Comparison of ENCODE assay signal across 18 cellular contexts in genomic region chr6:147141690-147142308, GRCh38.
DNase-seq lines count a peak whose midpoint lies in the region; FAIRE-seq and TF ChIP-seq lines count a peak whose summit lies in the region.
"Had no signal": no experiment of that assay in that cellular context is flagged by ENCODE, and none has a peak within 500 bp of the region (broad histone marks: within the 10 kb centered on the region; RNA-seq: fewer than 3 reads in every experiment).

No MANE protein-coding gene starts in this region.

- H3K79me2 ChIP-seq in smooth muscle cell (ENCODE audit: low read depth): no peaks in the 10 kb centered on the region

- H3K27me3 ChIP-seq in breast epithelium (no peaks in the 10 kb centered on the region), HAP-1 (ENCODE audit: low read depth) (peaks cover 3% of the 10 kb centered on the region; the same call in 1 of the 2 replicates), smooth muscle cell (ENCODE audit: low read depth) (no peaks in the 10 kb centered on the region)
- H3K27me3 ChIP-seq: stomach, vagina had no signal

- H3K9me3 Mint-ChIP-seq in MCF 10A (ENCODE audit: unreplicated experiment): peaks cover 7% of the 10 kb centered on the region
- H3K9me3 Mint-ChIP-seq in activated naive CD4-positive, alpha-beta T cell treated with anti-CD3 and anti-CD28 coated beads for 36 hours: no peaks in the 10 kb centered on the region
- H3K9me3 Mint-ChIP-seq: dendritic cell treated with granulocyte-macrophage colony-stimulating factor and Interleukin-4, amounts not matched to agents 40 ng/mL and 50 ng/mL, for 4 days had no signal

- in situ Hi-C loops in HAP-1 (cut with MboI; ENCODE audit: low sequenced_read_pairs): no loop called here

- H3K27ac Mint-ChIP-seq in MCF 10A (ENCODE audit: low read depth, unreplicated experiment): peak overlapping the region; percentile 19
- no peak overlapping the region for H3K27ac Mint-ChIP-seq in activated naive CD4-positive, alpha-beta T cell treated with anti-CD3 and anti-CD28 coated beads for 36 hours
- H3K27ac Mint-ChIP-seq: dendritic cell treated with granulocyte-macrophage colony-stimulating factor and Interleukin-4, amounts not matched to agents 40 ng/mL and 50 ng/mL, for 4 days had no signal

- H3K4me3 ChIP-seq in breast epithelium: no peak overlapping the region
- H3K4me3 ChIP-seq in fibroblast of the aortic adventitia (ENCODE audit: low read depth, low read length): no peak overlapping the region
- H3K4me3 ChIP-seq in HAP-1: no peak overlapping the region
- H3K4me3 ChIP-seq in smooth muscle cell: no peak overlapping the region
- H3K4me3 ChIP-seq: skin epidermis, stomach, vagina had no signal

- BruUV-seq in MCF 10A (replicated peaks; lab: Mats Ljungman, UMichigan): no TSS peak

- H2AFZ ChIP-seq in smooth muscle cell (ENCODE audit: low read depth): no peak overlapping the region

- H3K4me1 Mint-ChIP-seq in MCF 10A (ENCODE audit: insufficient read depth, unreplicated experiment): peaks cover 14% of the 10 kb centered on the region
- no peaks in the 10 kb centered on the region for H3K4me1 Mint-ChIP-seq in activated naive CD4-positive, alpha-beta T cell treated with anti-CD3 and anti-CD28 coated beads for 36 hours (ENCODE audit: low read depth)

- no peaks in the 10 kb centered on the region for H3K27me3 Mint-ChIP-seq in MCF 10A (ENCODE audit: insufficient read depth, unreplicated experiment)
- no peaks in the 10 kb centered on the region for H3K27me3 Mint-ChIP-seq in activated naive CD4-positive, alpha-beta T cell treated with anti-CD3 and anti-CD28 coated beads for 36 hours (ENCODE audit: low read depth)
- H3K27me3 Mint-ChIP-seq: dendritic cell treated with granulocyte-macrophage colony-stimulating factor and Interleukin-4, amounts not matched to agents 40 ng/mL and 50 ng/mL, for 4 days had no signal

- CTCF ChIA-PET in MCF 10A (lab: Yijun Ruan, JAX): no interaction called here
- CTCF ChIA-PET in activated naive CD4-positive, alpha-beta T cell treated with anti-CD3 and anti-CD28 coated beads for 36 hours (lab: Charles Lee): no interaction called here

- no peak overlapping the region for H3K4me3 Mint-ChIP-seq in MCF 10A (ENCODE audit: unreplicated experiment)
- no peak overlapping the region for H3K4me3 Mint-ChIP-seq in activated naive CD4-positive, alpha-beta T cell treated with anti-CD3 and anti-CD28 coated beads for 36 hours
- H3K4me3 Mint-ChIP-seq: dendritic cell treated with granulocyte-macrophage colony-stimulating factor and Interleukin-4, amounts not matched to agents 40 ng/mL and 50 ng/mL, for 4 days had no signal

- TF ChIP-seq POLR2A in breast epithelium (IDR thresholded peaks at IDR 0.05) (no peak), GM12892 (IDR thresholded peaks at IDR 0.05; ENCODE audit: low read depth, low read length) (no peak)

- no peak for FAIRE-seq in GM12892 (lab: Jason Lieb, UNC)
- FAIRE-seq: TTC549 had no signal

- no peak overlapping the region for H3K9ac ChIP-seq in smooth muscle cell (ENCODE audit: low read depth)

- TF ChIP-seq CTCF in MCF 10A (IDR thresholded peaks at IDR 0.05; ENCODE audit: unreplicated experiment) (no peak), breast epithelium (IDR thresholded peaks at IDR 0.05) (no peak), fibroblast of the aortic adventitia (IDR thresholded peaks at IDR 0.05; ENCODE audit: insufficient read depth, low read length) (no peak), smooth muscle cell (IDR thresholded peaks at IDR 0.05; ENCODE audit: borderline replicate concordance, insufficient read depth, poor library complexity, severe bottlenecking) (no peak)

- WGBS in smooth muscle cell (ENCODE audit: low lambda C conversion rate): 32% methylated on average over 1 of the region's 1 CpG

- H4K20me1 ChIP-seq in smooth muscle cell (ENCODE audit: low read depth): no peaks in the 10 kb centered on the region

- no peaks in the 10 kb centered on the region for H3F3A ChIP-seq in smooth muscle cell (ENCODE audit: low read depth)

- H3K9me3 ChIP-seq in breast epithelium: no peaks in the 10 kb centered on the region
- no peaks in the 10 kb centered on the region for H3K9me3 ChIP-seq in HAP-1
- no peaks in the 10 kb centered on the region for H3K9me3 ChIP-seq in smooth muscle cell (replicated peaks; ENCODE audit: low read depth)
- H3K9me3 ChIP-seq: stomach, vagina had no signal

- H3K36me3 ChIP-seq in breast epithelium: no peaks in the 10 kb centered on the region
- no peaks in the 10 kb centered on the region for H3K36me3 ChIP-seq in HAP-1 (replicated peaks)
- no peaks in the 10 kb centered on the region for H3K36me3 ChIP-seq in smooth muscle cell (ENCODE audit: low read depth)
- H3K36me3 ChIP-seq: stomach, vagina had no signal

- POLR2A ChIA-PET in MCF 10A (lab: Yijun Ruan, JAX): interaction anchor here (0.7 to 1.5 kb wide), 4 partner anchors 10 to 227 kb away, joined by 3 to 4 read pairs (median 4); no protein-coding TSS in a partner anchor

- H3K4me2 ChIP-seq in smooth muscle cell: no peak overlapping the region

- DNase-seq in MCF 10A (ENCODE audit: unreplicated experiment) (peak; percentile 44), breast epithelium (ENCODE audit: low spot score in 2 of 2) (no peak), SHP77 (lab: John Stamatoyannopoulos, UW) (peak; percentile 44 to 53), fibroblast of the aortic adventitia (ENCODE audit: low read depth) (peak; percentile 68), GM12892 (ENCODE audit: insufficient read length) (no peak), HAP-1 (ENCODE audit: low spot score in 2 of 2) (no peak), smooth muscle cell (lab: John Stamatoyannopoulos, UW; ENCODE audit: unreplicated experiment) (no peak)
- no peak for DNase-seq in activated naive CD4-positive, alpha-beta T cell treated with anti-CD3 and anti-CD28 coated beads for 36 hours
- DNase-seq: activated CD4-positive, alpha-beta T cell treated with anti-CD3 and anti-CD28 coated beads, Interleukin-2, amount 50 U/mL, for 48 hours; anterior cingulate cortex; NCI-H2081; NK-92 treated with Interleukin-12 subunit alpha and Interleukin-12 subunit beta, amount 100 ng/mL, for 24 hours; nucleus accumbens; stomach had no signal

- H3K27ac ChIP-seq in breast epithelium (no peak overlapping the region), smooth muscle cell (ENCODE audit: low read depth) (no peak overlapping the region)
- H3K27ac ChIP-seq: skin epidermis, stomach, vagina had no signal

- intact Hi-C loops in MCF 10A (cut with micrococcal nuclease): no loop called here
- intact Hi-C loops in breast epithelium (cut with DNase I; ENCODE audit: low total_unique reads): no loop called here
- intact Hi-C loops in activated naive CD4-positive, alpha-beta T cell treated with anti-CD3 and anti-CD28 coated beads for 36 hours (cut with micrococcal nuclease): no loop called here

- H3K36me3 Mint-ChIP-seq in MCF 10A (ENCODE audit: insufficient read depth, unreplicated experiment): no peaks in the 10 kb centered on the region
- no peaks in the 10 kb centered on the region for H3K36me3 Mint-ChIP-seq in activated naive CD4-positive, alpha-beta T cell treated with anti-CD3 and anti-CD28 coated beads for 36 hours (ENCODE audit: low read depth)

- H3K4me1 ChIP-seq in breast epithelium (no peaks in the 10 kb centered on the region), HAP-1 (no peaks in the 10 kb centered on the region), smooth muscle cell (ENCODE audit: low read depth) (no peaks in the 10 kb centered on the region)
- H3K4me1 ChIP-seq: stomach, vagina had no signal

Comparison
In these comparisons a context has a peak if more than half of its experiments do, and no peak if none do; other contexts are left out.
1. DNase-seq: peak in MCF 10A (single experiment), SHP77 (2 of 2) and fibroblast of the aortic adventitia (single experiment); none in breast epithelium (0 of 2), GM12892 (single experiment), activated naive CD4-positive, alpha-beta T cell treated with anti-CD3 and anti-CD28 coated beads for 36 hours (single experiment), HAP-1 (0 of 2) and smooth muscle cell (single experiment).